In the genomic region with DNA sequence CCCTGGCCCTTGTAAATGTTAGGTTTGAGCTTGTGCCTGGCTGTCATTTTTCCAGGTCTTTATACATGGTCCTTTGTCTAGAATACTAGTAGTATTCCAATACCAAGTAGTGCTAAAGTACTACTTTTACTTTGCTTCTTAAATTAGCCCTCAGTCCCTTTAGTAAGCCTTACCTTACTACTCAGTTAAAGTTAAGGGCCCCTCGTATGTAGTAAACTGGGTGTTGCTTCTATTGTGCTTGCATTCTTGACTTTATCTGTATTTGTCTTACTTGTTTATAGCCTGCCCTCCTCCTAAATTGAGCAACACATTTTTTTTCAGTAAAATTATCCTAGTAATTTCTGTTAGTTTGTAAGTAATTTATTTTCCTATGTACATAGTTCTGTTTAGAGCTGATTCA, we compare ENCODE assay signal across 19 cellular contexts. TPM values are rescaled to one million over a fixed set of nuclear protein-coding genes. Genes with fewer than 3 reads are reported as not detected.
DNase-seq lines count a peak whose midpoint lies in the region; ATAC-seq, FAIRE-seq and TF ChIP-seq lines count a peak whose summit lies in the region.
"Had no signal": no experiment of that assay in that cellular context is flagged by ENCODE, and none has a peak within 500 bp of the region (broad histone marks: within the 10 kb centered on the region; RNA-seq: fewer than 3 reads in every experiment).

No MANE protein-coding gene starts in this region.

- H3K4me2 ChIP-seq in K562 (ENCODE audit: insufficient read depth, low read length), result no peak overlapping the region

- H3K27ac ChIP-seq in heart right ventricle (peak overlapping the region in 7 of 10 donors; percentile 16 to 46 (median 28)), K562 (ENCODE audit: extremely low read depth, low read depth, low read length) (0 out of 3 replicates have a peak overlapping the region, but pooled peaks have one; percentile 12)
- H3K27ac ChIP-seq: GM23248, HL-60 had no signal

- H3K9me3 ChIP-seq in heart right ventricle (no peaks in the 10 kb centered on the region), K562 (replicated peaks; ENCODE audit: control insufficient read depth, insufficient read depth, low read depth, low read length) (no peaks in the 10 kb centered on the region)
- H3K9me3 ChIP-seq: BE2C, HAP-1 had no signal

- H3K36me3 ChIP-seq in heart right ventricle (peaks cover 0 to 43% (median 0%) of the 10 kb centered on the region in 9 donors), K562 (ENCODE audit: control insufficient read depth, insufficient read depth, low read length) (peaks cover 22% of the 10 kb centered on the region; the same call in 2 of the 3 replicates)
- H3K36me3 ChIP-seq: HAP-1 had no signal

- intact Hi-C loops in heart right ventricle (cut with DNase I) (no loop called here), Right ventricle myocardium inferior (cut with DNase I) (no loop called here), K562 (cut with micrococcal nuclease) (no loop called here)

- in situ Hi-C loops in K562 (cut with MboI), result no loop called here

- TF ChIP-seq CTCF in heart right ventricle (IDR thresholded peaks at IDR 0.05) (no peak), K562 (IDR thresholded peaks at IDR 0.05 in 2 of 3, conservative IDR thresholded peaks at IDR 0.05 in 1 of 3; ENCODE audit: insufficient read depth in 2 of 3, low read depth in 1 of 3, low read length in 3 of 3) (no peak), GM20000 (IDR thresholded peaks at IDR 0.05; ENCODE audit: extremely low read depth, missing control alignments) (no peak)

- H3K9ac ChIP-seq in K562 (ENCODE audit: insufficient read depth in 1 of 2, low read depth in 2 of 2, low read length in 2 of 2), result 0 out of 4 replicates have a peak overlapping the region, but pooled peaks of 1 of the 2 experiments have one; percentile 18
- H3K9ac ChIP-seq: GM23248 had no signal

- no peaks in the 10 kb centered on the region for H4K20me1 ChIP-seq in K562 (replicated peaks; ENCODE audit: control insufficient read depth, insufficient read depth, low read length)

- H3K27me3 ChIP-seq in heart right ventricle (no peaks in the 10 kb centered on the region), K562 (ENCODE audit: control insufficient read depth in 2 of 2, insufficient read depth in 2 of 2, low read length in 2 of 2) (no peaks in the 10 kb centered on the region)
- H3K27me3 ChIP-seq: BE2C had no signal

- ATAC-seq in heart right ventricle, result no peak
- ATAC-seq in Right ventricle myocardium inferior, result no peak
- ATAC-seq in K562, result no peak
- peak; percentile 26 for ATAC-seq in left lobe of liver
- ATAC-seq in HG02981 (IDR thresholded peaks at IDR 0.05; ENCODE audit: unreplicated experiment), result no peak

- CTCF ChIA-PET in K562 (lab: Yijun Ruan, JAX; ENCODE audit: low intra/inter-chr PET ratio), result no interaction called here

- FAIRE-seq in K562 (lab: Jason Lieb, UNC), result no peak
- FAIRE-seq: G401.6, GM12891, GM19239 had no signal

- H3K4me3 ChIP-seq in heart right ventricle (no peak overlapping the region), K562 (no peak overlapping the region)
- H3K4me3 ChIP-seq: GM23248, HAP-1 had no signal

- peaks cover 14% of the 10 kb centered on the region for H3K79me2 ChIP-seq in K562 (ENCODE audit: control insufficient read depth, insufficient read depth, low read length)

- POLR2A ChIA-PET in K562 (lab: Yijun Ruan, JAX), result interaction anchor here (3.0 kb wide), 1 partner anchor 14 kb away, joined by 20 read pairs; no protein-coding TSS in a partner anchor

- DNase-seq in heart right ventricle, result no peak
- no peak for DNase-seq in Right ventricle myocardium inferior (ENCODE audit: missing footprints)
- no peak for DNase-seq in K562 (ENCODE audit: extremely low read depth in 1 of 4, low spot score in 3 of 4)
- no peak for DNase-seq in left lobe of liver (ENCODE audit: low spot score)
- no peak for DNase-seq in AML-193 (lab: John Stamatoyannopoulos, UW)
- DNase-seq in GM20000 (ENCODE audit: low spot score), result no peak
- DNase-seq: BE2C; C1 segment of cervical spinal cord; CD4-positive, CD25-positive, alpha-beta regulatory T cell; CD8-positive, alpha-beta memory T cell; COR-L47; DMS 273 treated with DMSO at 0.1 percent for 48 hours; GM23248 had no signal

- no peaks in the 10 kb centered on the region for H3K9me1 ChIP-seq in K562 (ENCODE audit: control insufficient read depth, insufficient read depth, low read length)

- BruUV-seq in K562 (replicated peaks; lab: Mats Ljungman, UMichigan), result no TSS peak

- H2AFZ ChIP-seq in K562 (ENCODE audit: low read depth, low read length), result no peak overlapping the region
- H2AFZ ChIP-seq: GM23248 had no signal

- no peak for TF ChIP-seq EP300 in K562 (IDR thresholded peaks at IDR 0.05; ENCODE audit: low read length)

- TF ChIP-seq RAD21 in K562 (CRISPR knock-in tag; conservative IDR thresholded peaks at IDR 0.05 in 1 of 2, IDR thresholded peaks at IDR 0.05 in 1 of 2), result no peak

- H3K4me1 ChIP-seq in heart right ventricle, result peaks cover 0 to 34% (median 9%) of the 10 kb centered on the region in 9 donors
- H3K4me1 ChIP-seq in K562 (replicated peaks in 1 of 2; ENCODE audit: control insufficient read depth in 2 of 2, insufficient read depth in 2 of 2, low read length in 2 of 2), result peaks cover 4 to 11% of the 10 kb centered on the region in 2 experiments; a peak in 3 of 5 replicates
- H3K4me1 ChIP-seq: BE2C, HAP-1 had no signal

- no peak for TF ChIP-seq POLR2A in K562 (conservative IDR thresholded peaks at IDR 0.05)

- 46 to 78% methylated on average over 1 of the region's 1 CpG for WGBS in heart right ventricle, 2 donors
- 67% methylated on average over 1 of the region's 1 CpG for WGBS in K562 (ENCODE audit: insufficient coverage, low coverage, missing lambda C conversion rate)

TF ChIP-seq in K562, 482 proteins besides CTCF, POLR2A, EP300 and RAD21 (continues in another document):
- TF ChIP-seq ARNT (IDR thresholded peaks at IDR 0.05) (no peak), TBP (optimal IDR thresholded peaks at IDR 0.05; ENCODE audit: low read depth, low read length) (no peak), ZFP36 (IDR thresholded peaks at IDR 0.05; ENCODE audit: low read depth, low read length, partially characterized antibody) (no peak), SIX5 (IDR thresholded peaks at IDR 0.05; ENCODE audit: borderline replicate concordance in 1 of 2, insufficient read depth in 1 of 2, low read depth in 1 of 2, low read length in 2 of 2) (no peak), COPS2 (conservative IDR thresholded peaks at IDR 0.05) (no peak), ELF4 (CRISPR knock-in tag; IDR thresholded peaks at IDR 0.05) (no peak)
- TF ChIP-seq, protein P1, sequence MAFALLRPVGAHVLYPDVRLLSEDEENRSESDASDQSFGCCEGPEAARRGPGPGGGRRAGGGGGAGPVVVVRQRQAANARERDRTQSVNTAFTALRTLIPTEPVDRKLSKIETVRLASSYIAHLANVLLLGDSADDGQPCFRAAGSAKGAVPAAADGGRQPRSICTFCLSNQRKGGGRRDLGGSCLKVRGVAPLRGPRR (CRISPR knock-in tag; IDR thresholded peaks at IDR 0.05), result no peak

RNA-seq across cellular contexts. Expression of gene CLCN3, which starts 25.2 kb away (rescaled TPM):
- total RNA-seq in heart right ventricle, result 10 to 100 TPM; 53.4 to 94.9 (median 65.2) TPM
- polyA plus RNA-seq in heart right ventricle, result 10 to 100 TPM; 13.1 to 21.9 TPM
- total RNA-seq in Right ventricle myocardium inferior, result 58.3 TPM
- 50.5 and 176 TPM in 2 replicates for total RNA-seq in K562 (2011; cell fraction: chromatin; rRNA removed; ENCODE audit: low replicate concordance)
- 36.2 and 41.2 TPM in 2 replicates for total RNA-seq in K562 (2011; cell fraction: nucleolus; rRNA removed)
- total RNA-seq in K562 (2011; cell fraction: nucleoplasm; rRNA removed), result 79.1 and 117 TPM in 2 replicates
- 28.0 and 28.4 TPM in 2 replicates for total RNA-seq in K562 (2014; rRNA removed)
- total RNA-seq in K562 (2014; rRNA removed; fragmentation: Illumina TruSeq; extraction: Trizol), result 48.1 and 60.1 TPM in 2 replicates
- total RNA-seq in K562 (2015; rRNA removed; fragmentation: Illumina TruSeq; extraction: Trizol), result 38.2 and 38.5 TPM in 2 replicates
- 44.8 and 46.3 TPM in 2 replicates for total RNA-seq in K562 (2021)
- polyA plus RNA-seq in K562 (2011; rRNA removed), result 46.9 and 60.6 TPM in 2 replicates
- 18.1 and 24.5 TPM in 2 replicates for polyA plus RNA-seq in K562 (2011; cell fraction: cytosol; rRNA removed)
- 15.1 and 21.3 TPM in 2 replicates for polyA plus RNA-seq in K562 (2011; cell fraction: nucleus; rRNA removed)
- polyA plus RNA-seq in K562 (2012), result 28.2 and 30.6 TPM in 2 replicates
- 35.1 and 43.6 TPM in 2 replicates for polyA plus RNA-seq in K562 (2014; fragmentation: Illumina TruSeq; extraction: Trizol)
- polyA plus RNA-seq in K562 (2014; fragmentation: Nextera tagmentation; extraction: Ambion mirVana), result 10 to 100 TPM; 12.7 to 22.8 TPM
- polyA plus RNA-seq in K562 (2014; rRNA removed), result 30.8 and 35.5 TPM in 2 replicates
- 169 and 177 TPM in 2 replicates for polyA minus RNA-seq in K562 (2011; rRNA and poly(A)+ RNA removed)
- polyA minus RNA-seq in K562 (2011; cell fraction: cytosol; rRNA and poly(A)+ RNA removed), result 28.0 and 38.7 TPM in 2 replicates
- 23.8 and 47.7 TPM in 2 replicates for polyA minus RNA-seq in K562 (2011; cell fraction: nucleus; rRNA and poly(A)+ RNA removed)
- total RNA-seq in left lobe of liver, result 21.7 TPM

RNA-seq across cellular contexts. Expression of gene NEK1, which starts 33.2 kb away (rescaled TPM):
- 10 to 100 TPM; 12.0 to 18.6 (median 15.5) TPM for total RNA-seq in heart right ventricle
- 10 to 100 TPM in 1 of 2 donors, 1 to 10 TPM in 1; 3.6 to 10.8 TPM for polyA plus RNA-seq in heart right ventricle
- total RNA-seq in Right ventricle myocardium inferior, result 13.8 TPM
- total RNA-seq in K562 (2011; cell fraction: chromatin; rRNA removed; ENCODE audit: low replicate concordance), result 29.0 and 61.5 TPM in 2 replicates
- 20.3 and 30.8 TPM in 2 replicates for total RNA-seq in K562 (2011; cell fraction: nucleolus; rRNA removed)
- 35.7 and 51.3 TPM in 2 replicates for total RNA-seq in K562 (2011; cell fraction: nucleoplasm; rRNA removed)
- total RNA-seq in K562 (2014; rRNA removed), result 7.1 and 8.3 TPM in 2 replicates
- 10.7 and 11.9 TPM in 2 replicates for total RNA-seq in K562 (2014; rRNA removed; fragmentation: Illumina TruSeq; extraction: Trizol)
- total RNA-seq in K562 (2015; rRNA removed; fragmentation: Illumina TruSeq; extraction: Trizol), result 9.2 and 10.3 TPM in 2 replicates
- 15.7 and 18.2 TPM in 2 replicates for total RNA-seq in K562 (2021)
- 12.0 and 12.7 TPM in 2 replicates for polyA plus RNA-seq in K562 (2011; rRNA removed)
- 3.3 and 5.6 TPM in 2 replicates for polyA plus RNA-seq in K562 (2011; cell fraction: cytosol; rRNA removed)
- 10.7 and 12.7 TPM in 2 replicates for polyA plus RNA-seq in K562 (2011; cell fraction: nucleus; rRNA removed)
- 8.9 and 13.0 TPM in 2 replicates for polyA plus RNA-seq in K562 (2012)
- 13.5 and 15.2 TPM in 2 replicates for polyA plus RNA-seq in K562 (2014; fragmentation: Illumina TruSeq; extraction: Trizol)
- polyA plus RNA-seq in K562 (2014; fragmentation: Nextera tagmentation; extraction: Ambion mirVana), result 1 to 10 TPM; 6.2 to 9.0 TPM
- polyA plus RNA-seq in K562 (2014; rRNA removed), result 9.8 and 11.2 TPM in 2 replicates
- polyA minus RNA-seq in K562 (2011; rRNA and poly(A)+ RNA removed), result 21.3 and 22.2 TPM in 2 replicates
- 4.9 and 10.8 TPM in 2 replicates for polyA minus RNA-seq in K562 (2011; cell fraction: cytosol; rRNA and poly(A)+ RNA removed)
- 27.1 and 36.1 TPM in 2 replicates for polyA minus RNA-seq in K562 (2011; cell fraction: nucleus; rRNA and poly(A)+ RNA removed)
- total RNA-seq in left lobe of liver, result 5.1 TPM
